ENCODE assay signal across 18 cellular contexts in the genomic region with DNA sequence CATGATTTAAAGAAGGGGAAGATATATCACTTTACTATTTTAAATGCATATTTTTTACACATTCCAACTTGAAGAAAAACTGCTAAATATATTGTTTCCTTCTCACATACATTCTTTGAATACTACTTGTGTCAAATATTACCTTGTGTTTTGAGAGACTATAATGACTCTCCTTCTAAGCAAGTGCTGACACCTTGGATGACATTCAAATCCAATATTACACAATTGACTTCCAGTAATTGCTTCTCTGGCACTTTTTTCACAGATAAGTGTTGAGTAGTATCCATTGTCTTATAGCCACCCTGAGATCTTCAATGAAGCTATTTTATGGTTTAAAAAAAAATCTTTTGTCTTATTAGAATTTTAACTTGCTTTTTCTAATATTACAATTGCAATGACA.
"Had no signal": no experiment of that assay in that cellular context is flagged by ENCODE, and none has a peak within 500 bp of the region (broad histone marks: within the 10 kb centered on the region; RNA-seq: fewer than 3 reads in every experiment).

No MANE protein-coding gene starts in this region.

- H3K9ac ChIP-seq: parathyroid adenoma had no signal

- H3K27me3 ChIP-seq: ascending aorta, esophagus squamous epithelium, heart right ventricle, neutrophil, tibial artery had no signal

- FAIRE-seq: endothelial cell of umbilical vein had no signal

- H3K36me3 ChIP-seq: ascending aorta, esophagus squamous epithelium, heart right ventricle, neutrophil, tibial artery, WERI-Rb-1 had no signal

- H3K79me2 ChIP-seq: parathyroid adenoma had no signal

- H2AFZ ChIP-seq: parathyroid adenoma had no signal

- H3K27ac ChIP-seq: ascending aorta, esophagus squamous epithelium, neutrophil, parathyroid adenoma, tibial artery, WERI-Rb-1 had no signal

- H3K4me1 ChIP-seq: ascending aorta, parathyroid adenoma, tibial artery had no signal

- H3K4me3 ChIP-seq: ascending aorta, esophagus squamous epithelium, heart right ventricle, mucosa of descending colon, tibial artery had no signal

- ATAC-seq: heart right ventricle, left ventricle myocardium superior, sciatic nerve had no signal

- DNase-seq: activated CD4-positive, alpha-beta T cell treated with anti-CD3 and anti-CD28 coated beads for 1 hour; activated T-cell treated with anti-CD3 and anti-CD28 coated beads, Interleukin-2, amount 50 U/mL, for 1 hour; cerebellar nuclear complex; cortex of kidney; esophagus squamous epithelium; heart right ventricle; kidney glomerular epithelial cell; left ventricle myocardium superior; mesenchymal stem cell; mucosa of descending colon; naive B cell; tibial artery; WERI-Rb-1 had no signal

- H3K9me3 ChIP-seq: neutrophil had no signal
